8 cellular contexts compared by ENCODE assay signal in the genomic region with DNA sequence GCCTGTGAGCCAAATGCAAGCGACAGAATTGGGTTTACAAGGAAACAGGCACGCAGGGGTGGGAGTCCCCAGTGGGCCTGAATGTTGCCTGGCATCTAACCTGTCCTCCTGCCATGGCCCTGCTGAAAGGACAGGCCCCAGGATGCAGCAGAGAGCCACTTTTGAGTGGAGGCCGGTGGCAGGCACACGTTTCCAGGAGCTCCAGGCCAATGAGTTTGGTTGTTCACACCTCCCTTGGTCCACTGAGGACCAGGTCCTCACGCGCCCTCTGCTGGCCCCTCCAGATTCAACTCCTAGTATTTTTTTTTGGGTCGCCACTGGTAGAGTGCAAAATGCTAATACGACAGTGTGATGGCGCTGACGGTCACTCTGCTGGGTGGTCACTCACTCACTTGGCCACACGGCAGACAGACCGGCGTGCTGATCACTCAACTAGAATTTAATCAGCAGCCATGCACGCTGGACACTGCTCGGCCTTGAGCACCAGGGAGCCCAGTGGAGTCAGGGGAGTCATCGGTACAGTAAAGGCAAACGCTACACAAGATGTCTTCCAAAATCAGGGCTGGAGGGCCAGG.
A peak's percentile ranks its signal among the peaks of the same experiment; 100 is the strongest.
DNase-seq lines count a peak whose midpoint lies in the region; ATAC-seq and TF ChIP-seq lines count a peak whose summit lies in the region.

No MANE protein-coding gene starts in this region.

- H3K27me3 ChIP-seq in colonic mucosa, result no peaks in the 10 kb centered on the region
- no peaks in the 10 kb centered on the region for H3K27me3 ChIP-seq in lung (ENCODE audit: control insufficient read depth, insufficient read depth)

- DNase-seq in AML-193 (lab: John Stamatoyannopoulos, UW) (peak; percentile 42), NCI-H2171 (lab: John Stamatoyannopoulos, UW) (peak; percentile 44), colonic mucosa (peak; percentile 50), lung (ENCODE audit: low spot score) (peak; percentile 32), putamen (ENCODE audit: low spot score) (no peak)
- DNase-seq in activated CD4-positive, CD25-positive, alpha-beta regulatory T cell treated with anti-CD3 and anti-CD28 coated beads, Interleukin-2, amount 50 U/mL, for 72 hours, result peak; percentile 67
- DNase-seq in stimulated activated CD8-positive, alpha-beta memory T cell treated with anti-CD3 and anti-CD28 coated beads, Interleukin-4, amount 100 ng/mL, for 4 hours (ENCODE audit: low read depth in 2 of 2, low spot score in 1 of 2), result peak; percentile 18

- ATAC-seq in GM19351 (IDR thresholded peaks at IDR 0.05; ENCODE audit: unreplicated experiment), result peak; percentile 70
- ATAC-seq in lung (ENCODE audit: insufficient read depth, low FRiP score), result no peak

- H3K9me3 ChIP-seq in colonic mucosa, result no peaks in the 10 kb centered on the region
- H3K9me3 ChIP-seq in lung (ENCODE audit: control insufficient read depth in 2 of 2, insufficient read depth in 1 of 2, low read length in 1 of 2), result no peaks in the 10 kb centered on the region

- WGBS in lung, 2 donors, result 75 to 77% methylated on average over 17 of the region's 17 CpGs

- H3K4me1 ChIP-seq in colonic mucosa (no peaks in the 10 kb centered on the region), lung (ENCODE audit: control insufficient read depth in 2 of 2, insufficient read depth in 2 of 2, low read length in 2 of 2) (peaks cover 0 to 2% of the 10 kb centered on the region in 2 donors)

- no peak overlapping the region for H3K4me3 ChIP-seq in colonic mucosa
- no peak overlapping the region for H3K4me3 ChIP-seq in lung

- no peak overlapping the region for H3K27ac ChIP-seq in colonic mucosa
- H3K27ac ChIP-seq in lung (ENCODE audit: low read depth in 1 of 2, low read length in 1 of 2), result no peak overlapping the region

- H3K36me3 ChIP-seq in colonic mucosa, result no peaks in the 10 kb centered on the region
- H3K36me3 ChIP-seq in lung (ENCODE audit: control insufficient read depth in 2 of 2, insufficient read depth in 2 of 2, low read length in 2 of 2), result peaks cover 0 to 7% of the 10 kb centered on the region in 2 donors

- TF ChIP-seq CTCF in colonic mucosa (IDR thresholded peaks at IDR 0.05) (peak; percentile 50), lung (IDR thresholded peaks at IDR 0.05; ENCODE audit: control extremely low read depth, extremely low read depth) (no peak)

- H3K9ac ChIP-seq in colonic mucosa (ENCODE audit: low read depth in 2 of 2, low read length in 2 of 2), result no peak overlapping the region

- intact Hi-C loops in colonic mucosa (cut with DNase I), result no loop called here
